2 cellular contexts compared by ENCODE assay signal in genomic region chr19:47711652-47712239, GRCh38.
TF ChIP-seq lines count a peak whose summit lies in the region.

No MANE protein-coding gene starts in this region.

TF ChIP-seq in HEK293, 187 proteins besides CTCF, POLR2A, EP300 and RAD21:
- TF ChIP-seq ZSCAN16 (tag by site-specific recombination; IDR thresholded peaks at IDR 0.05) (peak; percentile 82; the same call in 1 of the 2 replicates), YY1 (tag by site-specific recombination; IDR thresholded peaks at IDR 0.05) (no peak)

TF ChIP-seq in K562, 482 proteins besides CTCF, POLR2A, EP300 and RAD21:
- no peak for TF ChIP-seq RBM22 (IDR thresholded peaks at IDR 0.05; ENCODE audit: low read depth, low read length, poor library complexity, severe bottlenecking)
- TF ChIP-seq THAP7 (CRISPR knock-in tag; IDR thresholded peaks at IDR 0.05) = no peak
- no peak for TF ChIP-seq E2F6 (IDR thresholded peaks at IDR 0.05; ENCODE audit: borderline replicate concordance in 1 of 2, extremely low read depth in 1 of 2, insufficient read depth in 1 of 2, insufficient read length in 1 of 2, low read depth in 1 of 2, low read length in 1 of 2, poor library complexity in 1 of 2, severe bottlenecking in 1 of 2)
- TF ChIP-seq BRCA1 (IDR thresholded peaks at IDR 0.05) = no peak
- no peak for TF ChIP-seq BRCA1 (CRISPR knock-in tag; IDR thresholded peaks at IDR 0.05)
- TF ChIP-seq ZNF436 (CRISPR knock-in tag; IDR thresholded peaks at IDR 0.05) = peak; percentile 81
- no peak for TF ChIP-seq ZNF76 (CRISPR knock-in tag; IDR thresholded peaks at IDR 0.05; ENCODE audit: borderline replicate concordance)
- TF ChIP-seq PTBP1 (IDR thresholded peaks at IDR 0.05; ENCODE audit: low read depth, low read length) = peak; percentile 85
- no peak for TF ChIP-seq OTX1 (CRISPR knock-in tag; IDR thresholded peaks at IDR 0.05)
- no peak for TF ChIP-seq SP1 (CRISPR knock-in tag; IDR thresholded peaks at IDR 0.05)
- no peak for TF ChIP-seq ZNF79 (CRISPR knock-in tag; IDR thresholded peaks at IDR 0.05; ENCODE audit: low read depth)
- TF ChIP-seq E2F5 (CRISPR knock-in tag; IDR thresholded peaks at IDR 0.05) = no peak
- no peak for TF ChIP-seq BCLAF1 (IDR thresholded peaks at IDR 0.05; ENCODE audit: borderline replicate concordance in 1 of 2, control insufficient read depth in 1 of 2, low read depth in 2 of 2, low read length in 1 of 2)
- no peak for TF ChIP-seq JUND (IDR thresholded peaks at IDR 0.05; ENCODE audit: borderline replicate concordance, low read depth, low read length)
- no peak for TF ChIP-seq JUND (tag; IDR thresholded peaks at IDR 0.05; ENCODE audit: borderline replicate concordance, low read depth, low read length)
- TF ChIP-seq RBM17 (IDR thresholded peaks at IDR 0.05; ENCODE audit: borderline replicate concordance, low read depth, low read length) = no peak
- peak; percentile 72 for TF ChIP-seq RBM25 (IDR thresholded peaks at IDR 0.05; ENCODE audit: low read depth, low read length, severe bottlenecking)
- TF ChIP-seq BRD9 (IDR thresholded peaks at IDR 0.05; ENCODE audit: low read depth, partially characterized antibody) = no peak
- TF ChIP-seq BCOR (IDR thresholded peaks at IDR 0.05) = peak; percentile 92
- no peak for TF ChIP-seq RB1 (IDR thresholded peaks at IDR 0.05; ENCODE audit: low read depth)
- TF ChIP-seq ZFP36 (IDR thresholded peaks at IDR 0.05; ENCODE audit: low read depth, low read length, partially characterized antibody) = peak; percentile 97
- no peak for TF ChIP-seq CEBPB (tag; IDR thresholded peaks at IDR 0.05)
- TF ChIP-seq ZBTB5 (IDR thresholded peaks at IDR 0.05) = no peak
- no peak for TF ChIP-seq CHAMP1 (IDR thresholded peaks at IDR 0.05)
- TF ChIP-seq ZBTB34 (CRISPR knock-in tag; IDR thresholded peaks at IDR 0.05) = no peak
- TF ChIP-seq CCAR2 (IDR thresholded peaks at IDR 0.05; ENCODE audit: low read depth, low read length) = no peak
- TF ChIP-seq TFE3 (CRISPR knock-in tag; IDR thresholded peaks at IDR 0.05) = no peak
- no peak for TF ChIP-seq RBM34 (IDR thresholded peaks at IDR 0.05; ENCODE audit: borderline replicate concordance, insufficient read depth, low read length)
- no peak for TF ChIP-seq SMC3 (conservative IDR thresholded peaks at IDR 0.05; ENCODE audit: insufficient read depth, low read depth, low read length)
- peak; percentile 59 to 61; a peak in 3 of 4 replicates for TF ChIP-seq KDM1A (IDR thresholded peaks at IDR 0.05)
- no peak for TF ChIP-seq TOE1 (IDR thresholded peaks at IDR 0.05; ENCODE audit: borderline replicate concordance)
- TF ChIP-seq TOE1 (CRISPR knock-in tag; IDR thresholded peaks at IDR 0.05; ENCODE audit: borderline replicate concordance, low read depth) = no peak
- no peak for TF ChIP-seq CEBPG (CRISPR knock-in tag; IDR thresholded peaks at IDR 0.05)
- no peak for TF ChIP-seq CEBPG (tag; conservative IDR thresholded peaks at IDR 0.05 in 1 of 2, IDR thresholded peaks at IDR 0.05 in 1 of 2)
- peak; percentile 90 for TF ChIP-seq SMARCA5 (IDR thresholded peaks at IDR 0.05)
- no peak for TF ChIP-seq PHTF2 (CRISPR knock-in tag; IDR thresholded peaks at IDR 0.05)
- TF ChIP-seq THRB (CRISPR knock-in tag; conservative IDR thresholded peaks at IDR 0.05) = no peak
- TF ChIP-seq NFYB (IDR thresholded peaks at IDR 0.05; ENCODE audit: extremely low read depth, insufficient read length) = no peak
- no peak for TF ChIP-seq SNRNP70 (optimal IDR thresholded peaks at IDR 0.05; ENCODE audit: low read depth, low read length)
